7 cellular contexts compared by ENCODE assay signal in the genomic region with DNA sequence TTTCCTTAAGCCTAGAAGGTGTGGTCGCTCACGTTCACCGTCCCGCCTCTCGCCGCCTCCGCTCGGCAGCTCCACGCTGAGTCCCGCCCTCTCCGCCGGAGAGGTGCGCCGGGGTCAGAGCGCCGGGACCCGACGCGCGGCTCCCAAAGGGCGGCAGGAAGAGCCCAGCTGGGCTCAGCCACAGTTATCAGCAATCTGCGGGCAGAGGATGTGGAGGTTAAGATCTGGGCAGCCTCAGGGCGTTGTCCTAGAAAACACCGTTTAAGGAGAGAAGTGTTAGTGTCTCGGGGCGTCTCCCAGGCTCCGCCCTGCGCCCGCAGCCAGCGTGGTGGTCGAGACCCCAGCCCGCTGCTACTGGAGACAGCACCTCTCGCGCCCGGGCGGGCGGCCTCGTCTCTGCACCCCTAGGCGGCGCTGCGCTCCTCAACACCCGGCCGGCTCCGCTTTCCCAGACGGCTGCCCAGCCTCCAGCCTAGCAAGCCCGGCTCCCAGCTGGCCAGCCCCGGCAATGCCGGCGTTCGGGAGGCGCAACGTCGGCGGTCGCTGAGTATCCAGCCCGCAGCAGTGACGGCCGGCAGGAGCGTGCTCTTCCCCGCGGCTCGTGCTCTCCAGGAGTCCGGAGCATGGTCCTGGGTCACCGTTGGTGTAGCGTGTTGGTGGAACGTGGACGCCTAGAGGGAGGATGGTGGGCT. TPM values are rescaled to one million over a fixed set of nuclear protein-coding genes. Genes with fewer than 3 reads are reported as not detected.
DNase-seq lines count a peak whose midpoint lies in the region; ATAC-seq lines count a peak whose summit lies in the region.

A gene with protein sequence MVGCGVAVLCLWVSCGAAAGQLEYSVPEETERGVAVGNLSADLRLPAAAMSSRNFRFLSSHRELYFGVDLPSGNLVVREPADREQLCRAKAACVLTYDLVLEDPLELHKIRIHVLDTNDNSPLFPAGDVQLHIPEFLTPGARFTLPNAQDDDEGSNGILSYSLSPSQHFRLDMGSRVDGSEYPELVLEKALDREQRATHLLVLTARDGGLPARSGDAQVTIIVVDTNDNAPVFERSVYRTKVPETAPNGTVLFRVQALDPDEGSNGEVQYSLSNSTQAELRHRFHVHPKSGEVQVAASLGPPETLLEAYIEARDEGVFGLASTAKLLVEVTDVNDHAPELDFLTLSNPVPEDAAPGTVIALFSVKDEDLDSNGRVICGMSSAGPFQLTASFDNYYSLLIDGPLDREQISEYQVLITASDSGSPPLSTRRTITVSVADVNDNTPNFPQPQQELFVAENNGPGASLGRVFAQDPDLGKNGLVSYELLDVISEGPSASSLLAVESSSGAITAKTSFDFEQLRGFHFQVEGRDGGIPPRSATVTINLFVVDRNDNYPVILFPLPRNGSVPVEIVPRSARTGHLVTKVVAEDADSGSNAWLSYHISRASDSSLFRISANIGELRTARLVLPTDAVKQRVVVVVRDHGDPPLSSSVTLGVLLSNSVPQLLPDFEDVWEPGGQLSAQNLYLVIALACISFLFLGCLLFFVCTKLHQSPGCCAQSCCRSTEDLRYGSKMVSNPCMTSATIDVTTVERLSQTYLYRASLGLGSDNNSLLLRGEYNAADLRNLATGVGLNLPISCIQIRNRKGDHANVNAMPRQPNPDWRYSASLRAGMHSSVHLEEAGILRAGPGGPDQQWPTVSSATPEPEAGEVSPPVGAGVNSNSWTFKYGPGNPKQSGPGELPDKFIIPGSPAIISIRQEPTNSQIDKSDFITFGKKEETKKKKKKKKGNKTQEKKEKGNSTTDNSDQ (plus strand): TSS at position 89 of the 692 bp plus-strand sequence. CDS start 594 bp downstream, at position 683.

- no peaks in the 10 kb centered on the region for H3K4me1 ChIP-seq in GM23248 (ENCODE audit: insufficient read depth)
- H3K4me1 ChIP-seq in right cardiac atrium (ENCODE audit: control insufficient read depth, insufficient read depth, low read length) = peaks cover 5% of the 10 kb centered on the region

- intact Hi-C loops in right cardiac atrium (cut with DNase I) (no loop called here), posterior cingulate gyrus (cut with DNase I) (loop anchor here (1.0 to 5.0 kb wide), 3 partner anchors 44 to 114 kb away; a partner anchor contains a TSS)

- in situ Hi-C loops in GM23248 (cut with MboI) = no loop called here

- no peak within 1 kb of the TSS for H3K9ac ChIP-seq in GM23248

- H3K9me3 ChIP-seq in GM23248 (ENCODE audit: low read depth) (no peaks in the 10 kb centered on the region), right cardiac atrium (ENCODE audit: control insufficient read depth, low read length) (no peaks in the 10 kb centered on the region)

- H3K27me3 ChIP-seq in GM23248 (replicated peaks; ENCODE audit: insufficient read depth) = peaks cover 12% of the 10 kb centered on the region
- H3K27me3 ChIP-seq in right cardiac atrium (ENCODE audit: control insufficient read depth, insufficient read depth) = no peaks in the 10 kb centered on the region

- H3F3A ChIP-seq in GM23248 (ENCODE audit: insufficient read depth) = no peaks in the 10 kb centered on the region

- no peaks in the 10 kb centered on the region for H3K36me3 ChIP-seq in GM23248 (ENCODE audit: low read depth)

- H4K20me1 ChIP-seq in GM23248 (ENCODE audit: insufficient read depth) = no peaks in the 10 kb centered on the region

- DNase-seq in GM23248 (peak; percentile 70), NCI-H226 (peak; percentile 65), amygdala (lab: John Stamatoyannopoulos, UW) (peak in 54 of 56 donors; percentile 8 to 86 (median 57)), right cardiac atrium (peak; percentile 83 to 91 (median 87)), posterior cingulate gyrus (peak; percentile 67 to 97 (median 84)), GM19240 (ENCODE audit: insufficient read length, low spot score) (no peak), SKM-1 treated with dmso at 0.1 percent for 144 hours (lab: John Stamatoyannopoulos, UW; ENCODE audit: unreplicated experiment) (no peak)

- peak; percentile 93 to 97 for ATAC-seq in right cardiac atrium

- WGBS in GM23248 (ENCODE audit: low coverage in 1 of 2, low lambda C conversion rate in 2 of 2, missing lambda C conversion rate in 2 of 2), 2 experiments = 2 to 3% methylated on average over 65 to 67 of the region's 67 CpGs
- WGBS in right cardiac atrium = 2% methylated on average over 67 of the region's 67 CpGs

- H2AFZ ChIP-seq in GM23248 = peak within 1 kb of the TSS; percentile 67

- H3K4me3 ChIP-seq in GM23248 (peak within 1 kb of the TSS; percentile 42), right cardiac atrium (ENCODE audit: low read length) (peak within 1 kb of the TSS; percentile 51)

- no peak within 1 kb of the TSS for H3K27ac ChIP-seq in GM23248
- no peak within 1 kb of the TSS for H3K27ac ChIP-seq in right cardiac atrium (ENCODE audit: low read length)

- H3K9me2 ChIP-seq in GM23248 (ENCODE audit: insufficient read depth) = no peaks in the 10 kb centered on the region

- H3K79me2 ChIP-seq in GM23248 (ENCODE audit: insufficient read depth) = no peaks in the 10 kb centered on the region

- H3K4me2 ChIP-seq in GM23248 (ENCODE audit: unreplicated experiment) = peak within 1 kb of the TSS; percentile 39

RNA-seq across cellular contexts. Expression of the gene that starts here (rescaled TPM):
- total RNA-seq in GM23248 (2014; rRNA removed; shearing (Covaris generic)) = 0.38 TPM in 1 of 2 replicates, not detected in the other
- polyA plus RNA-seq in GM23248 (2016; fragmentation: Nextera tagmentation; extraction: Ambion mirVana) (not detected in 2 replicates), right cardiac atrium (not detected)
- under 1 TPM; 0.09 to 0.23 (median 0.11) TPM for total RNA-seq in right cardiac atrium

Comparison
In these comparisons a context has a peak if more than half of its experiments do, and no peak if none do; other contexts are left out.
1. Peak in DNase-seq, H3K4me3 ChIP-seq and H3K4me2 ChIP-seq in GM23248; RNA of the gene not detected or under 1 TPM.
2. Peak in DNase-seq, ATAC-seq and H3K4me3 ChIP-seq in right cardiac atrium; RNA of the gene not detected or under 1 TPM.
3. DNase-seq: peak in NCI-H226 (single experiment), amygdala (54 of 56) and posterior cingulate gyrus (10 of 10); none in GM19240 (single experiment) and SKM-1 treated with dmso at 0.1 percent for 144 hours (single experiment).